10 cellular contexts compared by ENCODE assay signal in genomic region chr18:23703057-23703986, GRCh38. TPM values are rescaled to one million over a fixed set of nuclear protein-coding genes. Genes with fewer than 3 reads are reported as not detected.
DNase-seq lines count a peak whose midpoint lies in the region; ATAC-seq lines count a peak whose summit lies in the region.
"Had no signal": no experiment of that assay in that cellular context is flagged by ENCODE, and none has a peak within 500 bp of the region (broad histone marks: within the 10 kb centered on the region; RNA-seq: fewer than 3 reads in every experiment).

No MANE protein-coding gene starts in this region.

- no peak overlapping the region for H3K4ac ChIP-seq in mesenchymal stem cell (ENCODE audit: low read depth in 1 of 2, low read length in 2 of 2)

- H3K14ac ChIP-seq in mesenchymal stem cell (ENCODE audit: low read length in 2 of 2), result no peak overlapping the region

- peaks cover 5% of the 10 kb centered on the region for H3K9me3 ChIP-seq in mesenchymal stem cell (ENCODE audit: control insufficient read depth, low read length)

- H2BK15ac ChIP-seq in mesenchymal stem cell (ENCODE audit: low read depth, poor library complexity, severe bottlenecking), result no peak overlapping the region

- no peaks in the 10 kb centered on the region for H3K27me3 ChIP-seq in mesenchymal stem cell (ENCODE audit: control insufficient read depth in 1 of 2, insufficient read depth in 1 of 2, low read length in 2 of 2)

- peaks cover 0 to 3% of the 10 kb centered on the region in 2 experiments for H3K36me3 ChIP-seq in mesenchymal stem cell (ENCODE audit: control insufficient read depth in 1 of 2, insufficient read depth in 2 of 2, low read depth in 1 of 2, low read length in 2 of 2)

- no peak overlapping the region for H3K27ac ChIP-seq in mesenchymal stem cell (ENCODE audit: low read length, poor library complexity, severe bottlenecking)
- H3K27ac ChIP-seq: skin epidermis had no signal

- no peak overlapping the region for H4K91ac ChIP-seq in mesenchymal stem cell (ENCODE audit: low read length)

- no peak overlapping the region for H2AK5ac ChIP-seq in mesenchymal stem cell (ENCODE audit: low read length, severe bottlenecking)

- H2BK120ac ChIP-seq in mesenchymal stem cell (ENCODE audit: low read depth, low read length), result no peak overlapping the region

- no peak overlapping the region for H3K18ac ChIP-seq in mesenchymal stem cell (ENCODE audit: low read depth in 1 of 2, low read length in 2 of 2)

- no peaks in the 10 kb centered on the region for H3K79me1 ChIP-seq in mesenchymal stem cell (replicated peaks; ENCODE audit: low read length, poor library complexity, severe bottlenecking)

- no peak overlapping the region for H2BK5ac ChIP-seq in mesenchymal stem cell (ENCODE audit: low read depth, low read length, poor library complexity, severe bottlenecking)

- WGBS in mesenchymal stem cell, result 70% methylated on average over 4 of the region's 6 CpGs

- no peak overlapping the region for H3K4me3 ChIP-seq in mesenchymal stem cell (ENCODE audit: insufficient read depth in 1 of 2, low read depth in 1 of 2, low read length in 2 of 2)
- H3K4me3 ChIP-seq: skin epidermis had no signal

- H2AFZ ChIP-seq in mesenchymal stem cell (ENCODE audit: low read depth, low read length), result no peak overlapping the region

- no peak overlapping the region for H3K9ac ChIP-seq in mesenchymal stem cell (ENCODE audit: low read length)

- no peak overlapping the region for H4K8ac ChIP-seq in mesenchymal stem cell (ENCODE audit: low read length)

- ATAC-seq in GM19467 (IDR thresholded peaks at IDR 0.05; ENCODE audit: unreplicated experiment) (peak; percentile 59), HG02763 (IDR thresholded peaks at IDR 0.05; ENCODE audit: unreplicated experiment) (no peak), GM19324 (IDR thresholded peaks at IDR 0.05; ENCODE audit: low FRiP score, unreplicated experiment) (no peak)

- peak; percentile 8 for DNase-seq in DMS 273 treated with DMSO at 0.1 percent for 48 hours (lab: John Stamatoyannopoulos, UW)
- peak; percentile 71 for DNase-seq in NCI-H748 (lab: John Stamatoyannopoulos, UW; ENCODE audit: unreplicated experiment)
- DNase-seq in cerebellar cortex (ENCODE audit: low spot score), result peak; percentile 22
- DNase-seq in mesenchymal stem cell, result peak; percentile 68
- no peak for DNase-seq in effector CD8-positive, alpha-beta T cell (lab: John Stamatoyannopoulos, UW)
- DNase-seq: activated B cell treated with CpG ODN at 0.5 μM for 24 hours had no signal

- H3K23ac ChIP-seq in mesenchymal stem cell (ENCODE audit: low read length in 2 of 2), result no peak overlapping the region

- H3K4me2 ChIP-seq in mesenchymal stem cell (ENCODE audit: low read length, poor library complexity, severe bottlenecking), result no peak overlapping the region

- peaks cover 1% of the 10 kb centered on the region for H3K4me1 ChIP-seq in mesenchymal stem cell (ENCODE audit: control insufficient read depth, insufficient read depth, low read depth, low read length)

- H2BK12ac ChIP-seq in mesenchymal stem cell (ENCODE audit: low read length in 2 of 2), result no peak overlapping the region

RNA-seq across cellular contexts. Expression of gene LAMA3, which starts 14.1 kb away (rescaled TPM):
- polyA plus RNA-seq in mesenchymal stem cell (2013, experiment 1 of 2), result 0.23 TPM
- polyA plus RNA-seq in mesenchymal stem cell (2013, experiment 2 of 2), result 0.15 TPM

RNA-seq across cellular contexts. Expression of gene ANKRD29, which starts 40.6 kb away (rescaled TPM):
- polyA plus RNA-seq in mesenchymal stem cell (2013, experiment 1 of 2), result 0.11 TPM
- 0.07 TPM for polyA plus RNA-seq in mesenchymal stem cell (2013, experiment 2 of 2)
